ENCODE assay signal across 8 cellular contexts in the genomic region with DNA sequence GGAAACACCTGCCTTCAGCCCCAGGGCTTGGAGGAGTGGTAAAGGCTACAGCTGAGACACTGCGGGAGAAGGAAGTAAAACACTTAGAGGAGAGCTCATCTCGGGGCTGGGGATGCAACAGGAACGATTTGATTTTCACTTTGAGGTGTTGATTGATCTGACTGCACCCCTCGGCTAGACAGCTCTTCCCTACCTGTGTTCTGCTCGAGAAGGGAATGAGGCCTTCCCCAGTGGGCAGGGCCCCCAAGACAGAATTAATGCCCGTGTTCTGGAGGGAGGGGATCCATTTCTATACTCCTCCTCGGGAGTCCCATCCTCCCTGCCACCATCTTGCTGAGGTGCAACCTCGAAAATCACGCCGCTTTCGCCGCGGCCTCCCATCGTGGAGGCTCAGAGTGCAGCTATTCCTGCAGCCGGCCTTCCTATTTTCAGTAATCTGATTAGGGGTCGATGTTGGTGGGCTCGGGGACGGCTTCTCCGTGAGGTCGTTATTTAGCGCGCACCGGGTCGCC. TPM values are rescaled to one million over a fixed set of nuclear protein-coding genes. Genes with fewer than 3 reads are reported as not detected.
DNase-seq lines count a peak whose midpoint lies in the region; ATAC-seq and TF ChIP-seq lines count a peak whose summit lies in the region.

No MANE protein-coding gene starts in this region.

- WGBS in aorta, 2 donors = 1% methylated on average over 24 of the region's 24 CpGs

- TF ChIP-seq POLR2A in breast epithelium (IDR thresholded peaks at IDR 0.05) = no peak

- peaks cover 54% of the 10 kb centered on the region for H3K4me1 Mint-ChIP-seq in mesothelial cell of epicardium

- H3K36me3 ChIP-seq in breast epithelium (no peaks in the 10 kb centered on the region), aorta (ENCODE audit: control insufficient read depth in 1 of 2, insufficient read depth in 2 of 2, low read length in 1 of 2) (no peaks in the 10 kb centered on the region)

- H3K27ac ChIP-seq in breast epithelium = peak overlapping the region; percentile 85 to 91
- peak overlapping the region; percentile 49 to 81 for H3K27ac ChIP-seq in aorta (ENCODE audit: low read depth in 1 of 2, low read length in 2 of 2)

- no peaks in the 10 kb centered on the region for H3K9me3 Mint-ChIP-seq in mesothelial cell of epicardium

- H3K36me3 Mint-ChIP-seq in mesothelial cell of epicardium = peaks cover 7% of the 10 kb centered on the region

- H3K27me3 ChIP-seq in breast epithelium = no peaks in the 10 kb centered on the region
- no peaks in the 10 kb centered on the region for H3K27me3 ChIP-seq in aorta (ENCODE audit: control insufficient read depth in 1 of 2, insufficient read depth in 2 of 2, low read length in 1 of 2)

- peak overlapping the region; percentile 98 for H3K27ac Mint-ChIP-seq in mesothelial cell of epicardium

- POLR2A ChIA-PET in AG04449 (lab: Yijun Ruan, JAX) = interaction anchor here (0.6 to 3.6 kb wide), 6 partner anchors 8 to 95 kb away, joined by 3 to 19 read pairs (median 5); no protein-coding TSS in a partner anchor

- intact Hi-C loops in breast epithelium (cut with DNase I; ENCODE audit: low total_unique reads) = loop anchor here (5.0 kb wide), 1 partner anchor 53 kb away; no protein-coding TSS in a partner anchor
- intact Hi-C loops in aorta (cut with DNase I) = loop anchor here (2.0 to 5.0 kb wide), 4 partner anchors 43 to 127 kb away; no protein-coding TSS in a partner anchor

- H3K27me3 Mint-ChIP-seq in mesothelial cell of epicardium (ENCODE audit: low read depth) = no peaks in the 10 kb centered on the region

- peaks cover 4% of the 10 kb centered on the region in 2 donors for H3K4me1 ChIP-seq in breast epithelium
- H3K4me1 ChIP-seq in aorta (ENCODE audit: control insufficient read depth in 1 of 2, insufficient read depth in 2 of 2, low read length in 2 of 2) = peaks cover 0 to 4% of the 10 kb centered on the region in 2 donors

- no peaks in the 10 kb centered on the region for H3K9me3 ChIP-seq in breast epithelium
- no peaks in the 10 kb centered on the region for H3K9me3 ChIP-seq in aorta (ENCODE audit: control insufficient read depth, low read length)

- no peak for ATAC-seq in aorta (ENCODE audit: low FRiP score)

- no peak for DNase-seq in AG04449 (ENCODE audit: low read depth, low spot score)
- DNase-seq in KBM-7 = peak; percentile 79
- DNase-seq in breast epithelium (ENCODE audit: low spot score in 2 of 2) = no peak
- peak in 1 of 2 experiments; percentile 45 for DNase-seq in mesothelial cell of epicardium (ENCODE audit: low spot score in 2 of 2, unreplicated experiment in 2 of 2)
- DNase-seq in aorta = no peak
- no peak for DNase-seq in GM13976 (ENCODE audit: low spot score)
- DNase-seq in inferior parietal cortex (ENCODE audit: extremely low spot score) = no peak
- no peak for DNase-seq in RKO (ENCODE audit: low spot score)

- CTCF ChIA-PET in AG04449 (lab: Yijun Ruan, JAX) = interaction anchor here (0.7 to 5.2 kb wide), 5 partner anchors 24 to 289 kb away, joined by 3 to 60 read pairs (median 4); no protein-coding TSS in a partner anchor

- H3K4me3 ChIP-seq in AG04449 (ENCODE audit: low read depth, low read length) (peak overlapping the region; percentile 85), breast epithelium (peak overlapping the region; percentile 60 to 69 (median 63)), aorta (ENCODE audit: low read length in 2 of 2) (peak overlapping the region; percentile 73 to 92)

- TF ChIP-seq CTCF in AG04449 (IDR thresholded peaks at IDR 0.05; ENCODE audit: insufficient read depth, low read length, missing control alignments) = no peak
- no peak for TF ChIP-seq CTCF in breast epithelium (IDR thresholded peaks at IDR 0.05)
- TF ChIP-seq CTCF in mesothelial cell of epicardium (IDR thresholded peaks at IDR 0.05; ENCODE audit: unreplicated experiment) = no peak
- no peak for TF ChIP-seq CTCF in GM13976 (IDR thresholded peaks at IDR 0.05; ENCODE audit: borderline replicate concordance, control extremely low read depth, extremely low read depth, insufficient read depth, missing control alignments)

- peak overlapping the region; percentile 95 for H3K4me3 Mint-ChIP-seq in mesothelial cell of epicardium

- in situ Hi-C loops in KBM-7 (cut with MboI; ENCODE audit: low pct_unique_long_range_greater_than_20kb, low sequenced_read_pairs) (no loop called here), GM13976 (cut with MboI; ENCODE audit: low sequenced_read_pairs, unreplicated experiment) (no loop called here)

RNA-seq across cellular contexts. Expression of gene ATP2B4, which starts 2.4 kb away (rescaled TPM):
- total RNA-seq in breast epithelium (10 to 100 TPM; 55.7 to 97.1 (median 59.1) TPM), mesothelial cell of epicardium (234 to 238 TPM (median 237 TPM) in 3 replicates), aorta (100 to 1,000 TPM; 154 to 169 TPM)
- polyA plus RNA-seq in aorta = 10 to 100 TPM; 15.2 to 67.8 TPM
